In the genomic region with DNA sequence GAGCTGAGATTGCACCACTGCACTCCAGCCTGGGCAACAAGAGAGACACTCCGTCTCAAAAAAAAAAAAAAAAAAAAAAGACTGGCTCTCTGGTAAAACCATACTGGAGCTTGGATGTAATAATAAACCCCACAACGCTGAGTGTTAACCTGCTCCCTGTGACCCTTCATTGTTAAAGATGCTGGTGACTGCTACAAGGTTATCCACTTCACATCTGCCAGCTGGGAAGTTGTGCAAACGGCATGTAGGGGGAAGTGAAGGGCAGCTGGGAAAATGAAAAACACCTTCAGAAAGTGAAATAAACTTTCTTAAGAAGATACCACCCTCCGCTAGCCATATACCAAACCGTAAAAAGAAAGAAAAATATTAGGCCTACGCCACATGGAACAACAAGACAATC, we compare ENCODE assay signal across 31 cellular contexts.
"Had no signal": no experiment of that assay in that cellular context is flagged by ENCODE, and none has a peak within 500 bp of the region (broad histone marks: within the 10 kb centered on the region; RNA-seq: fewer than 3 reads in every experiment).

No MANE protein-coding gene starts in this region.

- FAIRE-seq: frontal cortex had no signal

- H3K4me1 Mint-ChIP-seq: activated CD4-positive, alpha-beta T cell treated with anti-CD3 and anti-CD28 coated beads for 36 hours; activated CD4-positive, alpha-beta T cell treated with anti-CD3 and anti-CD28 coated beads, Interleukin-2, amount 10 ng/mL, durations not matched to agents 24 days and 14 days; activated CD8-positive, alpha-beta memory T cell treated with anti-CD3 and anti-CD28 coated beads, Interleukin-2, amount 10 ng/mL, durations not matched to agents 7 days and 5 days; activated naive CD8-positive, alpha-beta T cell treated with anti-CD3 and anti-CD28 coated beads, Interleukin-2, amount 10 ng/mL, durations not matched to agents 7 days and 5 days; brain; endodermal cell had no signal

- H3K27ac ChIP-seq: ascending aorta, breast epithelium, cardiac muscle cell, colonic mucosa, dorsolateral prefrontal cortex, epithelial cell of prostate had no signal

- DNase-seq: activated CD4-positive, alpha-beta memory T cell treated with anti-CD3 and anti-CD28 coated beads for 36 hours; activated CD4-positive, alpha-beta T cell treated with anti-CD3 and anti-CD28 coated beads for 36 hours; activated CD4-positive, alpha-beta T cell treated with anti-CD3 and anti-CD28 coated beads, Interleukin-2, amount 10 ng/mL, durations not matched to agents 24 days and 14 days; activated CD4-positive, CD25-positive, alpha-beta regulatory T cell; activated CD4-positive, CD25-positive, alpha-beta regulatory T cell treated with anti-CD3 and anti-CD28 coated beads, Interleukin-2, amount 50 U/mL, for 72 hours; activated CD8-positive, alpha-beta memory T cell treated with anti-CD3 and anti-CD28 coated beads, Interleukin-2, amount 10 ng/mL, durations not matched to agents 7 days and 5 days; activated CD8-positive, alpha-beta memory T cell treated with anti-CD3 and anti-CD28 coated beads, Interleukin-2, amount 50 U/mL, for 4 hours; activated CD8-positive, alpha-beta T cell treated with anti-CD3 and anti-CD28 coated beads, Interleukin-2, amount 10 ng/mL, durations not matched to agents 7 days and 5 days; activated effector memory CD4-positive, alpha-beta T cell treated with anti-CD3 and anti-CD28 coated beads, Interleukin-2, amount 50 U/mL, for 16 hours; activated naive CD4-positive, alpha-beta T cell treated with anti-CD3 and anti-CD28 coated beads for 36 hours; activated naive CD8-positive, alpha-beta T cell treated with anti-CD3 and anti-CD28 coated beads, Interleukin-2, amount 10 ng/mL, durations not matched to agents 7 days and 5 days; activated T-cell treated with anti-CD3 and anti-CD28 coated beads, Interleukin-2, amount 50 U/mL, for 1 hour; activated T-cell treated with anti-CD3 and anti-CD28 coated beads, Interleukin-2, amount 50 U/mL, for 48 hours; central memory CD4-positive, alpha-beta T cell; cerebellar nuclear complex; colonic mucosa; dorsolateral prefrontal cortex; effector memory CD4-positive, alpha-beta T cell; endodermal cell; foreskin fibroblast; head of caudate nucleus; T-helper 2 cell had no signal

- H3K36me3 ChIP-seq: ascending aorta, breast epithelium, cardiac muscle cell, colonic mucosa had no signal

- H3K27me3 ChIP-seq: ascending aorta, breast epithelium, cardiac muscle cell, colonic mucosa had no signal

- H3K4me3 Mint-ChIP-seq: activated CD4-positive, alpha-beta memory T cell treated with anti-CD3 and anti-CD28 coated beads for 36 hours; activated CD4-positive, alpha-beta T cell treated with anti-CD3 and anti-CD28 coated beads for 36 hours; activated CD4-positive, alpha-beta T cell treated with anti-CD3 and anti-CD28 coated beads, Interleukin-2, amount 10 ng/mL, durations not matched to agents 24 days and 14 days; activated CD8-positive, alpha-beta memory T cell treated with anti-CD3 and anti-CD28 coated beads, Interleukin-2, amount 10 ng/mL, durations not matched to agents 7 days and 5 days; activated CD8-positive, alpha-beta T cell treated with anti-CD3 and anti-CD28 coated beads, Interleukin-2, amount 10 ng/mL, durations not matched to agents 7 days and 5 days; activated naive CD4-positive, alpha-beta T cell treated with anti-CD3 and anti-CD28 coated beads for 36 hours; activated naive CD8-positive, alpha-beta T cell treated with anti-CD3 and anti-CD28 coated beads, Interleukin-2, amount 10 ng/mL, durations not matched to agents 7 days and 5 days; activated T-helper 1 cell treated with anti-CD3 and anti-CD28 coated beads, Interleukin-12 subunit alpha, Interleukin-12 subunit beta, Interleukin-2, Interleukin-4 antibody, amounts not matched to agents 30 ng/mL and 10 ng/mL and 1 ng/mL, durations not matched to agents 14 hours and 24 hours and 36 hours; brain; endodermal cell had no signal

- H3K27ac Mint-ChIP-seq: activated CD4-positive, alpha-beta memory T cell treated with anti-CD3 and anti-CD28 coated beads for 36 hours; activated CD4-positive, alpha-beta T cell treated with anti-CD3 and anti-CD28 coated beads for 36 hours; activated CD4-positive, alpha-beta T cell treated with anti-CD3 and anti-CD28 coated beads, Interleukin-2, amount 10 ng/mL, durations not matched to agents 24 days and 14 days; activated CD8-positive, alpha-beta memory T cell treated with anti-CD3 and anti-CD28 coated beads, Interleukin-2, amount 10 ng/mL, durations not matched to agents 7 days and 5 days; activated CD8-positive, alpha-beta T cell treated with anti-CD3 and anti-CD28 coated beads, Interleukin-2, amount 10 ng/mL, durations not matched to agents 7 days and 5 days; activated naive CD4-positive, alpha-beta T cell treated with anti-CD3 and anti-CD28 coated beads for 36 hours; activated naive CD4-positive, alpha-beta T cell treated with anti-CD3 and anti-CD28 coated beads, Interleukin-2, amount 50 U/mL, for 72 hours; activated naive CD8-positive, alpha-beta T cell treated with anti-CD3 and anti-CD28 coated beads, Interleukin-2, amount 10 ng/mL, durations not matched to agents 7 days and 5 days; activated T-helper 1 cell treated with anti-CD3 and anti-CD28 coated beads, Interleukin-12 subunit alpha, Interleukin-12 subunit beta, Interleukin-2, Interleukin-4 antibody, amounts not matched to agents 30 ng/mL and 10 ng/mL and 1 ng/mL, durations not matched to agents 14 hours and 24 hours and 36 hours; activated T-helper 2 cell treated with anti-CD3 and anti-CD28 coated beads, Interferon-gamma antibody, Interleukin-2, Interleukin-4, amounts not matched to agents 10 μg/mL and 5 μg/mL and 100 μg/mL, durations not matched to agents 14 hours and 24 hours and 36 hours; endodermal cell had no signal

- H3K4me1 ChIP-seq: ascending aorta, breast epithelium, colonic mucosa had no signal

- H3K36me3 Mint-ChIP-seq: activated CD4-positive, alpha-beta memory T cell treated with anti-CD3 and anti-CD28 coated beads for 36 hours; activated CD8-positive, alpha-beta memory T cell treated with anti-CD3 and anti-CD28 coated beads, Interleukin-2, amount 10 ng/mL, durations not matched to agents 7 days and 5 days; activated naive CD4-positive, alpha-beta T cell treated with anti-CD3 and anti-CD28 coated beads, Interleukin-2, amount 50 U/mL, for 72 hours; activated naive CD8-positive, alpha-beta T cell treated with anti-CD3 and anti-CD28 coated beads, Interleukin-2, amount 10 ng/mL, durations not matched to agents 7 days and 5 days; brain had no signal

- H3K27me3 Mint-ChIP-seq: activated CD4-positive, alpha-beta T cell treated with anti-CD3 and anti-CD28 coated beads, Interleukin-2, amount 10 ng/mL, durations not matched to agents 24 days and 14 days; activated CD8-positive, alpha-beta memory T cell treated with anti-CD3 and anti-CD28 coated beads, Interleukin-2, amount 10 ng/mL, durations not matched to agents 7 days and 5 days; activated naive CD8-positive, alpha-beta T cell treated with anti-CD3 and anti-CD28 coated beads, Interleukin-2, amount 10 ng/mL, durations not matched to agents 7 days and 5 days had no signal

- H3K9me3 Mint-ChIP-seq: activated CD4-positive, alpha-beta memory T cell treated with anti-CD3 and anti-CD28 coated beads for 36 hours; activated CD4-positive, alpha-beta T cell treated with anti-CD3 and anti-CD28 coated beads, Interleukin-2, amount 10 ng/mL, durations not matched to agents 24 days and 14 days; activated naive CD4-positive, alpha-beta T cell treated with anti-CD3 and anti-CD28 coated beads for 36 hours; activated naive CD4-positive, alpha-beta T cell treated with anti-CD3 and anti-CD28 coated beads, Interleukin-2, amount 50 U/mL, for 72 hours; activated naive CD8-positive, alpha-beta T cell treated with anti-CD3 and anti-CD28 coated beads, Interleukin-2, amount 10 ng/mL, durations not matched to agents 7 days and 5 days; activated T-helper 1 cell treated with anti-CD3 and anti-CD28 coated beads, Interleukin-12 subunit alpha, Interleukin-12 subunit beta, Interleukin-2, Interleukin-4 antibody, amounts not matched to agents 30 ng/mL and 10 ng/mL and 1 ng/mL, durations not matched to agents 14 hours and 24 hours and 36 hours; activated T-helper 2 cell treated with anti-CD3 and anti-CD28 coated beads, Interferon-gamma antibody, Interleukin-2, Interleukin-4, amounts not matched to agents 10 μg/mL and 5 μg/mL and 100 μg/mL, durations not matched to agents 14 hours and 24 hours and 36 hours; brain; endodermal cell had no signal

- H3K4me3 ChIP-seq: ascending aorta, breast epithelium, cardiac muscle cell, colonic mucosa, dorsolateral prefrontal cortex had no signal

- H3K9me3 ChIP-seq: ascending aorta, breast epithelium, colonic mucosa had no signal
